Comparison of ENCODE assay signal across 8 cellular contexts in genomic region chr7:129188372-129188891, GRCh38. TPM values are rescaled to one million over a fixed set of nuclear protein-coding genes. Genes with fewer than 3 reads are reported as not detected.
DNase-seq lines count a peak whose midpoint lies in the region; ATAC-seq, FAIRE-seq and TF ChIP-seq lines count a peak whose summit lies in the region.

SMO (plus strand) TSS chr7:129188633; CDS start chr7:129189152, 519 bp downstream.

- H3K4me3 ChIP-seq in MG63 (peak within 1 kb of the TSS; percentile 56), K562 (no peak within 1 kb of the TSS), skin epidermis (peak within 1 kb of the TSS; percentile 56 to 82 (median 78))

- no peak for TF ChIP-seq EP300 in K562 (IDR thresholded peaks at IDR 0.05; ENCODE audit: low read length)

- no peak for FAIRE-seq in K562 (lab: Jason Lieb, UNC)

- in situ Hi-C loops in K562 (cut with MboI): no loop called here

- peak; percentile 38; the same call in 2 of the 3 replicates for ATAC-seq in K562
- no peak for ATAC-seq in GM19467 (IDR thresholded peaks at IDR 0.05; ENCODE audit: unreplicated experiment)

- no peak for TF ChIP-seq CTCF in K562 (IDR thresholded peaks at IDR 0.05 in 2 of 3, conservative IDR thresholded peaks at IDR 0.05 in 1 of 3; ENCODE audit: insufficient read depth in 2 of 3, low read depth in 1 of 3, low read length in 3 of 3)

- H3K9me1 ChIP-seq in K562 (ENCODE audit: control insufficient read depth, insufficient read depth, low read length): no peaks in the 10 kb centered on the region

- 8% methylated on average over 48 of the region's 48 CpGs for WGBS in K562 (ENCODE audit: insufficient coverage, low coverage, missing lambda C conversion rate)

- H3K27me3 ChIP-seq in MG63 (no peaks in the 10 kb centered on the region), K562 (ENCODE audit: control insufficient read depth in 2 of 2, insufficient read depth in 2 of 2, low read length in 2 of 2) (peaks cover 70 to 72% of the 10 kb centered on the region in 2 experiments)

- peaks cover 0 to 13% of the 10 kb centered on the region in 2 experiments; a peak in 2 of 5 replicates for H3K4me1 ChIP-seq in K562 (replicated peaks in 1 of 2; ENCODE audit: control insufficient read depth in 2 of 2, insufficient read depth in 2 of 2, low read length in 2 of 2)

- no peaks in the 10 kb centered on the region for H3K79me2 ChIP-seq in K562 (ENCODE audit: control insufficient read depth, insufficient read depth, low read length)

- intact Hi-C loops in K562 (cut with micrococcal nuclease): no loop called here

- H3K27ac ChIP-seq in K562 (ENCODE audit: extremely low read depth, low read depth, low read length) (no peak within 1 kb of the TSS), skin epidermis (peak within 1 kb of the TSS in 20 of 21 experiments; percentile 2 to 87 (median 64))

- CTCF ChIA-PET in K562 (lab: Yijun Ruan, JAX; ENCODE audit: low intra/inter-chr PET ratio): interaction anchor here (0.6 kb wide), 1 partner anchor 25 kb away, joined by 3 read pairs; no protein-coding TSS in a partner anchor

- TF ChIP-seq RAD21 in K562 (CRISPR knock-in tag; conservative IDR thresholded peaks at IDR 0.05 in 1 of 2, IDR thresholded peaks at IDR 0.05 in 1 of 2): no peak

- H3K9ac ChIP-seq in K562 (ENCODE audit: insufficient read depth in 1 of 2, low read depth in 2 of 2, low read length in 2 of 2): no peak within 1 kb of the TSS

- no peaks in the 10 kb centered on the region for H3K9me3 ChIP-seq in MG63
- H3K9me3 ChIP-seq in K562 (replicated peaks; ENCODE audit: control insufficient read depth, insufficient read depth, low read depth, low read length): no peaks in the 10 kb centered on the region

- no peak within 1 kb of the TSS for H2AFZ ChIP-seq in K562 (ENCODE audit: low read depth, low read length)

- H3K36me3 ChIP-seq in MG63 (no peaks in the 10 kb centered on the region), K562 (ENCODE audit: control insufficient read depth, insufficient read depth, low read length) (no peaks in the 10 kb centered on the region)

- H3K4me2 ChIP-seq in K562 (ENCODE audit: insufficient read depth, low read length): no peak within 1 kb of the TSS; the same call in 1 of the 2 replicates

- TF ChIP-seq POLR2A in K562 (conservative IDR thresholded peaks at IDR 0.05): no peak

- H4K20me1 ChIP-seq in K562 (replicated peaks; ENCODE audit: control insufficient read depth, insufficient read depth, low read length): no peaks in the 10 kb centered on the region; the same call in 1 of the 2 replicates

- POLR2A ChIA-PET in K562 (lab: Yijun Ruan, JAX): interaction anchor here (0.7 kb wide), 1 partner anchor 380 kb away, joined by 3 read pairs; no protein-coding TSS in a partner anchor

- DNase-seq in NCI-H2171 treated with DMSO at 0.1 percent for 48 hours (lab: John Stamatoyannopoulos, UW): peak; percentile 34
- no peak for DNase-seq in NCI-H2171 (lab: John Stamatoyannopoulos, UW)
- DNase-seq in MG63: peak; percentile 47
- DNase-seq in K562 (ENCODE audit: extremely low read depth in 1 of 4, low spot score in 3 of 4): peak in 2 of 4 experiments; percentile 54 to 59
- DNase-seq in iPS-NIHi11 (ENCODE audit: low spot score): peak; percentile 95
- no peak for DNase-seq in SW480 (ENCODE audit: low spot score)

- no TSS peak for BruUV-seq in K562 (replicated peaks; lab: Mats Ljungman, UMichigan)

TF ChIP-seq in K562, 482 proteins besides CTCF, POLR2A, EP300 and RAD21:
- TF ChIP-seq HNRNPK (IDR thresholded peaks at IDR 0.05; ENCODE audit: low read depth, low read length, poor library complexity, severe bottlenecking) (peak; percentile 56), TAF9B (IDR thresholded peaks at IDR 0.05; ENCODE audit: partially characterized antibody) (no peak)

RNA-seq across cellular contexts. Expression of gene SMO, which starts in this region (rescaled TPM):
- total RNA-seq in MG63 (2014; rRNA removed; shearing (Covaris generic); ENCODE audit: low replicate concordance): 9.0 and 14.3 TPM in 2 replicates
- 0.60 TPM in 1 of 2 replicates, not detected in the other for total RNA-seq in K562 (2011; cell fraction: chromatin; rRNA removed; ENCODE audit: low replicate concordance)
- total RNA-seq in K562 (2011; cell fraction: nucleolus; rRNA removed): 0.39 and 0.67 TPM in 2 replicates
- total RNA-seq in K562 (2011; cell fraction: nucleoplasm; rRNA removed): 1.2 TPM in 1 of 2 replicates, not detected in the other
- 0.05 TPM in 1 of 2 replicates, not detected in the other for total RNA-seq in K562 (2014; rRNA removed)
- not detected in 2 replicates for total RNA-seq in K562 (2014; rRNA removed; fragmentation: Illumina TruSeq; extraction: Trizol)
- not detected in 2 replicates for total RNA-seq in K562 (2015; rRNA removed; fragmentation: Illumina TruSeq; extraction: Trizol)
- total RNA-seq in K562 (2021): 0.07 and 0.13 TPM in 2 replicates
- 0.10 and 0.11 TPM in 2 replicates for polyA plus RNA-seq in K562 (2011; rRNA removed)
- polyA plus RNA-seq in K562 (2011; cell fraction: cytosol; rRNA removed): 0.10 and 0.24 TPM in 2 replicates
- polyA plus RNA-seq in K562 (2011; cell fraction: nucleus; rRNA removed): 0.41 and 0.91 TPM in 2 replicates
- not detected in 2 replicates for polyA plus RNA-seq in K562 (2012)
- polyA plus RNA-seq in K562 (2014; fragmentation: Illumina TruSeq; extraction: Trizol): not detected in 2 replicates
- not detected for polyA plus RNA-seq in K562 (2014; fragmentation: Nextera tagmentation; extraction: Ambion mirVana)
- polyA plus RNA-seq in K562 (2014; rRNA removed): 0.11 TPM in 1 of 2 replicates, not detected in the other
- polyA minus RNA-seq in K562 (2011; rRNA and poly(A)+ RNA removed): 0.07 and 0.24 TPM in 2 replicates
- polyA minus RNA-seq in K562 (2011; cell fraction: cytosol; rRNA and poly(A)+ RNA removed): not detected in 2 replicates
- polyA minus RNA-seq in K562 (2011; cell fraction: nucleus; rRNA and poly(A)+ RNA removed): 0.11 TPM in 1 of 2 replicates, not detected in the other

Comparison
In these comparisons a context has a peak if more than half of its experiments do, and no peak if none do; other contexts are left out.
1. DNase-seq: peak in NCI-H2171 treated with DMSO at 0.1 percent for 48 hours (single experiment), MG63 (single experiment) and iPS-NIHi11 (single experiment); none in NCI-H2171 (single experiment) and SW480 (single experiment).